ENCODE assay signal across 1 cellular context in the genomic region with DNA sequence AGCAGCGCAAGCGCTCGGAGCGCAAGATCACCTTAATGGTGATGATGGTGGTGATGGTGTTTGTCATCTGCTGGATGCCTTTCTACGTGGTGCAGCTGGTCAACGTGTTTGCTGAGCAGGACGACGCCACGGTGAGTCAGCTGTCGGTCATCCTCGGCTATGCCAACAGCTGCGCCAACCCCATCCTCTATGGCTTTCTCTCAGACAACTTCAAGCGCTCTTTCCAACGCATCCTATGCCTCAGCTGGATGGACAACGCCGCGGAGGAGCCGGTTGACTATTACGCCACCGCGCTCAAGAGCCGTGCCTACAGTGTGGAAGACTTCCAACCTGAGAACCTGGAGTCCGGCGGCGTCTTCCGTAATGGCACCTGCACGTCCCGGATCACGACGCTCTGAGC.
TF ChIP-seq lines count a peak whose summit lies in the region.

No MANE protein-coding gene starts in this region.

TF ChIP-seq in SK-N-SH, 30 proteins besides CTCF, POLR2A, EP300 and RAD21:
- no peak for TF ChIP-seq REST (IDR thresholded peaks at IDR 0.05; ENCODE audit: low read depth, low read length)
- no peak for TF ChIP-seq MXI1 (IDR thresholded peaks at IDR 0.05; ENCODE audit: low read depth, low read length)
- TF ChIP-seq FOXJ3 (CRISPR knock-in tag; IDR thresholded peaks at IDR 0.05): no peak
- TF ChIP-seq ELF1 (IDR thresholded peaks at IDR 0.05): no peak
- no peak for TF ChIP-seq RCOR1 (IDR thresholded peaks at IDR 0.05; ENCODE audit: low read length)
- no peak for TF ChIP-seq POLR2AphosphoS5 (IDR thresholded peaks at IDR 0.05; ENCODE audit: low read depth, low read length)
- no peak for TF ChIP-seq FOXM1 (IDR thresholded peaks at IDR 0.05; ENCODE audit: low read depth)
- TF ChIP-seq ZBTB33 (IDR thresholded peaks at IDR 0.05; ENCODE audit: borderline replicate concordance, low read depth): no peak
- no peak for TF ChIP-seq GATA2 (CRISPR knock-in tag; IDR thresholded peaks at IDR 0.05)
- TF ChIP-seq TEAD4 (IDR thresholded peaks at IDR 0.05; ENCODE audit: borderline replicate concordance, insufficient read depth): no peak
